22 cellular contexts compared by ENCODE assay signal in genomic region chr1:27471476-27471875, GRCh38. TPM values are rescaled to one million over a fixed set of nuclear protein-coding genes. Genes with fewer than 3 reads are reported as not detected.
A peak's percentile ranks its signal among the peaks of the same experiment; 100 is the strongest.
DNase-seq lines count a peak whose midpoint lies in the region; ATAC-seq lines count a peak whose summit lies in the region.
"Had no signal": no experiment of that assay in that cellular context is flagged by ENCODE, and none has a peak within 500 bp of the region (broad histone marks: within the 10 kb centered on the region; RNA-seq: fewer than 3 reads in every experiment).

No MANE protein-coding gene starts in this region.

- H3K4me2 ChIP-seq in neuronal stem cell (ENCODE audit: insufficient read depth, low read length, poor library complexity, severe bottlenecking): no peak overlapping the region
- H3K4me2 ChIP-seq: KMS-11 had no signal

- H3K9me3 Mint-ChIP-seq in CD4-positive, CD25-positive, alpha-beta regulatory T cell: no peaks in the 10 kb centered on the region
- H3K9me3 Mint-ChIP-seq in CD8-positive, alpha-beta memory T cell: no peaks in the 10 kb centered on the region
- no peaks in the 10 kb centered on the region for H3K9me3 Mint-ChIP-seq in activated naive CD8-positive, alpha-beta T cell treated with anti-CD3 and anti-CD28 coated beads for 36 hours
- H3K9me3 Mint-ChIP-seq in T-helper 2 cell treated with Interferon-gamma antibody and Interleukin-4, amounts not matched to agents 5 μg/mL and 100 μg/mL, for 36 hours: no peaks in the 10 kb centered on the region
- H3K9me3 Mint-ChIP-seq: nephron had no signal

- peak overlapping the region in 3 of 4 donors; percentile 24 to 78 (median 34) for H3K4me3 Mint-ChIP-seq in CD4-positive, CD25-positive, alpha-beta regulatory T cell
- peak overlapping the region in 3 of 7 donors; percentile 1 to 28 (median 12) for H3K4me3 Mint-ChIP-seq in CD8-positive, alpha-beta memory T cell
- H3K4me3 Mint-ChIP-seq in activated naive CD8-positive, alpha-beta T cell treated with anti-CD3 and anti-CD28 coated beads for 36 hours: no peak overlapping the region
- H3K4me3 Mint-ChIP-seq in T-helper 2 cell treated with Interferon-gamma antibody and Interleukin-4, amounts not matched to agents 5 μg/mL and 100 μg/mL, for 36 hours: no peak overlapping the region
- H3K4me3 Mint-ChIP-seq: nephron had no signal

- H3K23ac ChIP-seq in neuronal stem cell (ENCODE audit: low read depth, low read length, poor library complexity): no peak overlapping the region

- no CpG with 5 or more reads among the region's 3 CpGs for WGBS in neuronal stem cell (ENCODE audit: extremely low coverage in 2 of 2, insufficient read length in 2 of 2, insufficient replicate concordance in 1 of 2), 2 donors

- no peak overlapping the region for H2AK5ac ChIP-seq in neuronal stem cell (ENCODE audit: low read depth, low read length)

- H3K79me1 ChIP-seq in neuronal stem cell (ENCODE audit: low read depth, low read length): no peaks in the 10 kb centered on the region

- H3K9me3 ChIP-seq in CD4-positive, CD25-positive, alpha-beta regulatory T cell (ENCODE audit: control insufficient read depth in 2 of 2, low read length in 2 of 2): no peaks in the 10 kb centered on the region
- no peaks in the 10 kb centered on the region for H3K9me3 ChIP-seq in CD8-positive, alpha-beta memory T cell (ENCODE audit: low read length)
- peaks cover 0 to 9% of the 10 kb centered on the region in 2 donors for H3K9me3 ChIP-seq in neuronal stem cell (replicated peaks in 1 of 2; ENCODE audit: control insufficient read depth in 2 of 2, insufficient read depth in 1 of 2, low read depth in 1 of 2, low read length in 2 of 2)
- H3K9me3 ChIP-seq: Caco-2 had no signal

- H3K9ac ChIP-seq in neuronal stem cell (ENCODE audit: low read depth, low read length, poor library complexity): no peak overlapping the region
- H3K9ac ChIP-seq: KMS-11 had no signal

- no peaks in the 10 kb centered on the region for H3K27me3 ChIP-seq in CD4-positive, CD25-positive, alpha-beta regulatory T cell (ENCODE audit: control insufficient read depth, insufficient read depth, low read length)
- H3K27me3 ChIP-seq in CD8-positive, alpha-beta memory T cell (ENCODE audit: insufficient read depth, low read length, poor library complexity, severe bottlenecking): no peaks in the 10 kb centered on the region
- no peaks in the 10 kb centered on the region for H3K27me3 ChIP-seq in neuronal stem cell (ENCODE audit: control insufficient read depth in 3 of 3, insufficient read depth in 3 of 3, low read depth in 1 of 3, low read length in 3 of 3)

- H4K8ac ChIP-seq in neuronal stem cell (ENCODE audit: low read depth, low read length): no peak overlapping the region

- H2BK12ac ChIP-seq in neuronal stem cell (ENCODE audit: low read length): no peak overlapping the region

- H3K4me1 Mint-ChIP-seq in CD4-positive, CD25-positive, alpha-beta regulatory T cell: peaks cover 24 to 88% (median 57%) of the 10 kb centered on the region in 4 donors
- H3K4me1 Mint-ChIP-seq in CD8-positive, alpha-beta memory T cell: peaks cover 64 to 80% (median 77%) of the 10 kb centered on the region in 3 donors
- H3K4me1 Mint-ChIP-seq in activated naive CD8-positive, alpha-beta T cell treated with anti-CD3 and anti-CD28 coated beads for 36 hours: peaks cover 56% of the 10 kb centered on the region
- peaks cover 38% of the 10 kb centered on the region for H3K4me1 Mint-ChIP-seq in T-helper 2 cell treated with Interferon-gamma antibody and Interleukin-4, amounts not matched to agents 5 μg/mL and 100 μg/mL, for 36 hours (ENCODE audit: low read depth)

- H2BK120ac ChIP-seq in neuronal stem cell (ENCODE audit: low read depth, low read length): no peak overlapping the region

- peak overlapping the region; percentile 31 to 82 (median 74) for H3K27ac Mint-ChIP-seq in CD4-positive, CD25-positive, alpha-beta regulatory T cell
- peak overlapping the region in 5 of 8 donors; percentile 5 to 76 (median 36) for H3K27ac Mint-ChIP-seq in CD8-positive, alpha-beta memory T cell
- H3K27ac Mint-ChIP-seq in activated naive CD8-positive, alpha-beta T cell treated with anti-CD3 and anti-CD28 coated beads for 36 hours: peak overlapping the region; percentile 2
- H3K27ac Mint-ChIP-seq in T-helper 2 cell treated with Interferon-gamma antibody and Interleukin-4, amounts not matched to agents 5 μg/mL and 100 μg/mL, for 36 hours: no peak overlapping the region

- peaks cover 70% of the 10 kb centered on the region for H3K4me1 ChIP-seq in CD4-positive, CD25-positive, alpha-beta regulatory T cell (ENCODE audit: control insufficient read depth, insufficient read depth, low read length, poor library complexity, severe bottlenecking)
- peaks cover 51% of the 10 kb centered on the region for H3K4me1 ChIP-seq in CD8-positive, alpha-beta memory T cell (ENCODE audit: insufficient read depth, low read length)
- peaks cover 0 to 3% of the 10 kb centered on the region in 2 donors for H3K4me1 ChIP-seq in neuronal stem cell (ENCODE audit: control insufficient read depth in 2 of 2, insufficient read depth in 1 of 2, low read depth in 1 of 2, low read length in 2 of 2)
- H3K4me1 ChIP-seq: Caco-2 had no signal

- ATAC-seq in CD4-positive, CD25-positive, alpha-beta regulatory T cell (ENCODE audit: low read depth in 2 of 2): no peak
- ATAC-seq: PC-3, sciatic nerve had no signal

- no peak overlapping the region for H3K4me3 ChIP-seq in CD4-positive, CD25-positive, alpha-beta regulatory T cell (ENCODE audit: low read depth, low read length)
- no peak overlapping the region for H3K4me3 ChIP-seq in CD8-positive, alpha-beta memory T cell (ENCODE audit: low read length)
- H3K4me3 ChIP-seq in neuronal stem cell (ENCODE audit: low read length in 2 of 2): no peak overlapping the region

- H3K14ac ChIP-seq in neuronal stem cell (ENCODE audit: low read length): peak overlapping the region; percentile 41

- H3K27me3 Mint-ChIP-seq in CD4-positive, CD25-positive, alpha-beta regulatory T cell: no peaks in the 10 kb centered on the region
- H3K27me3 Mint-ChIP-seq in CD8-positive, alpha-beta memory T cell: peaks cover 0 to 1% of the 10 kb centered on the region in 2 donors
- no peaks in the 10 kb centered on the region for H3K27me3 Mint-ChIP-seq in activated naive CD8-positive, alpha-beta T cell treated with anti-CD3 and anti-CD28 coated beads for 36 hours
- H3K27me3 Mint-ChIP-seq in T-helper 2 cell treated with Interferon-gamma antibody and Interleukin-4, amounts not matched to agents 5 μg/mL and 100 μg/mL, for 36 hours (ENCODE audit: low read depth): no peaks in the 10 kb centered on the region

- CTCF ChIA-PET in CD8-positive, alpha-beta memory T cell (lab: Charles Lee): no interaction called here

- POLR2A ChIA-PET in CD8-positive, alpha-beta memory T cell (lab: Charles Lee): interaction anchor here (0.6 kb wide), 1 partner anchor 16 kb away, joined by 3 read pairs; no protein-coding TSS in a partner anchor

- H2BK15ac ChIP-seq in neuronal stem cell (ENCODE audit: low read length): no peak overlapping the region

- no peak overlapping the region for H3K4ac ChIP-seq in neuronal stem cell (ENCODE audit: low read length)

- no peak overlapping the region for H3K18ac ChIP-seq in neuronal stem cell (ENCODE audit: low read length)

- no peak overlapping the region for H3K27ac ChIP-seq in CD4-positive, CD25-positive, alpha-beta regulatory T cell (ENCODE audit: insufficient read depth, low read length, poor library complexity, severe bottlenecking)
- no peak overlapping the region for H3K27ac ChIP-seq in CD8-positive, alpha-beta memory T cell (ENCODE audit: low read depth, low read length)
- no peak overlapping the region for H3K27ac ChIP-seq in neuronal stem cell (replicated peaks; ENCODE audit: low read length)
- H3K27ac ChIP-seq: KMS-11 had no signal

- H3K36me3 Mint-ChIP-seq in CD4-positive, CD25-positive, alpha-beta regulatory T cell: peaks cover 21% of the 10 kb centered on the region
- peaks cover 0 to 40% (median 11%) of the 10 kb centered on the region in 3 donors for H3K36me3 Mint-ChIP-seq in CD8-positive, alpha-beta memory T cell
- H3K36me3 Mint-ChIP-seq in activated naive CD8-positive, alpha-beta T cell treated with anti-CD3 and anti-CD28 coated beads for 36 hours: peaks cover 40% of the 10 kb centered on the region
- peaks cover 22% of the 10 kb centered on the region for H3K36me3 Mint-ChIP-seq in T-helper 2 cell treated with Interferon-gamma antibody and Interleukin-4, amounts not matched to agents 5 μg/mL and 100 μg/mL, for 36 hours (ENCODE audit: low read depth)

- H4K91ac ChIP-seq in neuronal stem cell (ENCODE audit: low read depth, low read length, poor library complexity): no peak overlapping the region

- no peak for DNase-seq in CD4-positive, CD25-positive, alpha-beta regulatory T cell
- no peak for DNase-seq in CD8-positive, alpha-beta memory T cell
- no peak for DNase-seq in activated naive CD8-positive, alpha-beta T cell treated with anti-CD3 and anti-CD28 coated beads for 36 hours
- DNase-seq in neuronal stem cell (ENCODE audit: low spot score) (no peak), HuH-7 (ENCODE audit: low spot score) (no peak)
- no peak for DNase-seq in T-helper 2 cell treated with Interferon-gamma antibody and Interleukin-4, amounts not matched to agents 5 μg/mL and 100 μg/mL, for 36 hours (ENCODE audit: low spot score)
- no peak for DNase-seq in effector CD4-positive, alpha-beta T cell
- DNase-seq: activated CD4-positive, alpha-beta T cell treated with anti-CD3 and anti-CD28 coated beads, Interleukin-2, amount 50 U/mL, for 1 hour; aorta; Caco-2; dermis blood vessel endothelial cell; DMS79 treated with DMSO at 0.1 percent for 48 hours; mesenchymal stem cell; NCI-H1048; NCI-H187; NCI-H226; PC-3; posterior cingulate gyrus; T-helper 1 cell had no signal

- H2BK5ac ChIP-seq in neuronal stem cell (ENCODE audit: low read length): no peak overlapping the region

- peaks cover 8% of the 10 kb centered on the region for H3K36me3 ChIP-seq in CD4-positive, CD25-positive, alpha-beta regulatory T cell (ENCODE audit: control insufficient read depth, insufficient read depth, low read length)
- H3K36me3 ChIP-seq in CD8-positive, alpha-beta memory T cell (ENCODE audit: insufficient read depth, low read length): no peaks in the 10 kb centered on the region
- H3K36me3 ChIP-seq in neuronal stem cell (replicated peaks in 1 of 2; ENCODE audit: control insufficient read depth in 2 of 2, insufficient read depth in 2 of 2, low read length in 2 of 2): peaks cover 0 to 34% of the 10 kb centered on the region in 2 donors

- H2AFZ ChIP-seq in neuronal stem cell (ENCODE audit: low read length): no peak overlapping the region

RNA-seq across cellular contexts. Expression of gene WASF2, which starts 18.5 kb away (rescaled TPM):
- total RNA-seq in CD4-positive, CD25-positive, alpha-beta regulatory T cell: 175 TPM
- 10 to 100 TPM; 55.3 to 85.3 (median 61.8) TPM for polyA plus RNA-seq in CD4-positive, CD25-positive, alpha-beta regulatory T cell
- 100 to 1,000 TPM; 120 to 128 TPM for total RNA-seq in CD8-positive, alpha-beta memory T cell
- polyA plus RNA-seq in CD8-positive, alpha-beta memory T cell: 64.1 TPM
- total RNA-seq in activated naive CD8-positive, alpha-beta T cell treated with anti-CD3 and anti-CD28 coated beads for 36 hours: 100 to 1,000 TPM; 103 TPM
- 44.1 TPM for polyA plus RNA-seq in neuronal stem cell (2013, experiment 1 of 2)
- polyA plus RNA-seq in neuronal stem cell (2013, experiment 2 of 2): 45.8 TPM

Comparison
In these comparisons a context has a peak if more than half of its experiments do, and no peak if none do; other contexts are left out.
1. H3K4me3 Mint-ChIP-seq: peak in CD4-positive, CD25-positive, alpha-beta regulatory T cell (3 of 4); none in activated naive CD8-positive, alpha-beta T cell treated with anti-CD3 and anti-CD28 coated beads for 36 hours (single experiment) and T-helper 2 cell treated with Interferon-gamma antibody and Interleukin-4, amounts not matched to agents 5 μg/mL and 100 μg/mL, for 36 hours (single experiment).